1 cellular context compared by ENCODE assay signal in the genomic region with DNA sequence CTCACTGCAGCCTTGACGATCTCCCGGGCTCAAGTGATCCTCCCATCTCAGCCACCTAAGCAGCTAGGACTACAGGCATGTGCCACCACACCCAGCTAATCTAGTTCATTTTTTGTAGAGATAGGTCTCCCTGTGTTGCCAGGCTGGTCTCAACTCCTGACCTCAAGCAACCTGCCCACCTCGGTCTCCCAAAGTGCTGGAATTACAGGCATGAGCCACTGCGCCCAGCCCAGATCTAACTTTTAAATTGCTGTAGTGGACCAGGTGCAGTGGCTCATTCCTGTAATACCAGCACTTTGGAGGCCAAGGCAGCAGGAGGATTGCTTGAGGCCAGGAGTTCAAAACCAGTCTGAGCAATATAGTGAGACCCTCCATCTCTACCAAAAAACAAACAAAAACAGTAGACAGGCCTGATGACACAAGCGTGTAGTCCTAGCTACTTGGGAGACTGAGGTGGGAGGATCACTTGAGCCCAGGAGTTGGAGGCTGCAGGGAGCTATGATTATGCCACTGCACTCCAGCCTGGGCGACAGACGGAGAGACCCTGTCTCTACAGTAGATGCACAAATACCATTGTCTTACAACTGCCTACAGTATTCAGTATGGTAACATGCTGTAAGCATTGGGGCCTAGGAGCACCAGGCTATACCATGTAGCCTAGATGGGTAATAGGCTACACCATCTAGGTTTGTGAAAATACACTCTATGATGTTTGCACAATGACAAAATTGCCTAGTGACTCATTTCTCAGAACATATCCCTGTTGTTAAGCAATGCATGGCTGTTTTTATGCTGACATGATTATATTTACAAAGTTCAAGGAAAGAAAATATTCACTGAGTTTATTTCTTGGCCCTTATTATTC.
TF ChIP-seq lines count a peak whose summit lies in the region.

No MANE protein-coding gene starts in this region.

TF ChIP-seq in K562, 482 proteins besides CTCF, POLR2A, EP300 and RAD21:
- TF ChIP-seq MAFG (tag; conservative IDR thresholded peaks at IDR 0.05): peak; percentile 47
- TF ChIP-seq, protein P1, sequence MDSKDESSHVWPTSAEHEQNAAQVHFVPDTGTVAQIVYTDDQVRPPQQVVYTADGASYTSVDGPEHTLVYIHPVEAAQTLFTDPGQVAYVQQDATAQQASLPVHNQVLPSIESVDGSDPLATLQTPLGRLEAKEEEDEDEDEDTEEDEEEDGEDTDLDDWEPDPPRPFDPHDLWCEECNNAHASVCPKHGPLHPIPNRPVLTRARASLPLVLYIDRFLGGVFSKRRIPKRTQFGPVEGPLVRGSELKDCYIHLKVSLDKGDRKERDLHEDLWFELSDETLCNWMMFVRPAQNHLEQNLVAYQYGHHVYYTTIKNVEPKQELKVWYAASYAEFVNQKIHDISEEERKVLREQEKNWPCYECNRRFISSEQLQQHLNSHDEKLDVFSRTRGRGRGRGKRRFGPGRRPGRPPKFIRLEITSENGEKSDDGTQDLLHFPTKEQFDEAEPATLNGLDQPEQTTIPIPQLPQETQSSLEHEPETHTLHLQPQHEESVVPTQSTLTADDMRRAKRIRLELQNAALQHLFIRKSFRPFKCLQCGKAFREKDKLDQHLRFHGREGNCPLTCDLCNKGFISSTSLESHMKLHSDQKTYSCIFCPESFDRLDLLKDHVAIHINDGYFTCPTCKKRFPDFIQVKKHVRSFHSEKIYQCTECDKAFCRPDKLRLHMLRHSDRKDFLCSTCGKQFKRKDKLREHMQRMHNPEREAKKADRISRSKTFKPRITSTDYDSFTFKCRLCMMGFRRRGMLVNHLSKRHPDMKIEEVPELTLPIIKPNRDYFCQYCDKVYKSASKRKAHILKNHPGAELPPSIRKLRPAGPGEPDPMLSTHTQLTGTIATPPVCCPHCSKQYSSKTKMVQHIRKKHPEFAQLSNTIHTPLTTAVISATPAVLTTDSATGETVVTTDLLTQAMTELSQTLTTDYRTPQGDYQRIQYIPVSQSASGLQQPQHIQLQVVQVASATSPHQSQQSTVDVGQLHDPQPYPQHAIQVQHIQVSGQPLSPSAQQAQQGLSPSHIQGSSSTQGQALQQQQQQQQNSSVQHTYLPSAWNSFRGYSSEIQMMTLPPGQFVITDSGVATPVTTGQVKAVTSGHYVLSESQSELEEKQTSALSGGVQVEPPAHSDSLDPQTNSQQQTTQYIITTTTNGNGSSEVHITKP (IDR thresholded peaks at IDR 0.05; ENCODE audit: partially characterized antibody): peak; percentile 60
- TF ChIP-seq FOSL1 (tag; conservative IDR thresholded peaks at IDR 0.05): peak; percentile 43
- no peak for TF ChIP-seq ARID1B (IDR thresholded peaks at IDR 0.05)
- peak; percentile 88 for TF ChIP-seq ZNF316 (IDR thresholded peaks at IDR 0.05)
- peak; percentile 52; the same call in 1 of the 2 replicates for TF ChIP-seq MAFF (IDR thresholded peaks at IDR 0.05; ENCODE audit: low read length)
- TF ChIP-seq EP400 (IDR thresholded peaks at IDR 0.05): no peak
- peak; percentile 82 for TF ChIP-seq C11orf30 (IDR thresholded peaks at IDR 0.05; ENCODE audit: low read depth)
- TF ChIP-seq ATF1 (CRISPR knock-in tag; IDR thresholded peaks at IDR 0.05): no peak
- TF ChIP-seq ATF1 (tag; IDR thresholded peaks at IDR 0.05): no peak
- peak; percentile 55; the same call in 1 of the 2 replicates for TF ChIP-seq MAFK (IDR thresholded peaks at IDR 0.05; ENCODE audit: low read length)
- TF ChIP-seq CEBPG (CRISPR knock-in tag; IDR thresholded peaks at IDR 0.05): no peak
- peak in 1 of 2 experiments; percentile 64; a peak in 1 of 4 replicates for TF ChIP-seq CEBPG (tag; conservative IDR thresholded peaks at IDR 0.05 in 1 of 2, IDR thresholded peaks at IDR 0.05 in 1 of 2)
